9 cellular contexts compared by ENCODE assay signal in genomic region chr9:128722380-128723351, GRCh38. TPM values are rescaled to one million over a fixed set of nuclear protein-coding genes. Genes with fewer than 3 reads are reported as not detected.
A peak's percentile ranks its signal among the peaks of the same experiment; 100 is the strongest.
DNase-seq lines count a peak whose midpoint lies in the region; ATAC-seq and TF ChIP-seq lines count a peak whose summit lies in the region.
"Had no signal": no experiment of that assay in that cellular context is flagged by ENCODE, and none has a peak within 500 bp of the region (broad histone marks: within the 10 kb centered on the region; RNA-seq: fewer than 3 reads in every experiment).

No MANE protein-coding gene starts in this region.

- no peak overlapping the region for H3K27ac ChIP-seq in osteoblast (ENCODE audit: low read depth, low read length)

- H3K4me3 ChIP-seq in Caco-2 (ENCODE audit: low read depth, low read length), result peak overlapping the region; percentile 81
- H3K4me3 ChIP-seq in Loucy (ENCODE audit: low read length, poor library complexity, severe bottlenecking), result peak overlapping the region; percentile 85
- no peak overlapping the region for H3K4me3 ChIP-seq in osteoblast (ENCODE audit: insufficient read depth, low read length)

- H3K9ac ChIP-seq in Loucy (ENCODE audit: low read depth, low read length, poor library complexity, severe bottlenecking), result peak overlapping the region; percentile 86

- H3K9me3 Mint-ChIP-seq in Caco-2 (ENCODE audit: unreplicated experiment), result no peaks in the 10 kb centered on the region
- H3K9me3 Mint-ChIP-seq in chondrocyte (ENCODE audit: low read depth), result no peaks in the 10 kb centered on the region

- CTCF ChIA-PET in Caco-2 (lab: Charles Lee), result interaction anchor here (0.7 kb wide), 1 partner anchor 87 kb away, joined by 3 read pairs; no protein-coding TSS in a partner anchor

- H3K27ac Mint-ChIP-seq in Caco-2 (ENCODE audit: unreplicated experiment), result peak overlapping the region; percentile 75
- H3K27ac Mint-ChIP-seq in chondrocyte (ENCODE audit: unreplicated experiment), result peak overlapping the region; percentile 78

- DNase-seq in Caco-2, result no peak
- DNase-seq in chondrocyte (ENCODE audit: low spot score), result no peak
- peak; percentile 61 for DNase-seq in osteoblast (ENCODE audit: insufficient read length, low spot score, missing footprints)
- no peak for DNase-seq in GOT3 (lab: John Stamatoyannopoulos, UW)
- no peak for DNase-seq in Right ventricle myocardium superior
- DNase-seq: SIG-M5 had no signal

- no peaks in the 10 kb centered on the region for H3K9me3 ChIP-seq in Caco-2
- no peaks in the 10 kb centered on the region for H3K9me3 ChIP-seq in Loucy (ENCODE audit: insufficient read depth, low read depth, low read length)
- no peaks in the 10 kb centered on the region for H3K9me3 ChIP-seq in osteoblast (ENCODE audit: low read depth, low read length)

- ATAC-seq in HG02981 (IDR thresholded peaks at IDR 0.05; ENCODE audit: unreplicated experiment) (no peak), Right ventricle myocardium superior (ENCODE audit: poor library complexity) (no peak), HG03378 (IDR thresholded peaks at IDR 0.05; ENCODE audit: unreplicated experiment) (no peak)

- H2AFZ ChIP-seq in Loucy (ENCODE audit: low read length) (no peak overlapping the region), osteoblast (ENCODE audit: low read length) (no peak overlapping the region)

- H3K36me3 ChIP-seq in Caco-2 (ENCODE audit: control insufficient read depth, insufficient read depth, low read length) (no peaks in the 10 kb centered on the region), Loucy (ENCODE audit: insufficient read depth, low read length) (no peaks in the 10 kb centered on the region), osteoblast (ENCODE audit: insufficient read depth, low read length) (no peaks in the 10 kb centered on the region)

- H3K36me3 Mint-ChIP-seq in Caco-2 (ENCODE audit: insufficient read depth, unreplicated experiment) (peaks cover 29% of the 10 kb centered on the region), chondrocyte (ENCODE audit: low read depth) (no peaks in the 10 kb centered on the region)

- BruUV-seq in Caco-2 (replicated peaks; lab: Mats Ljungman, UMichigan), result no TSS peak

- H3K9me2 ChIP-seq in Loucy (replicated peaks; ENCODE audit: low read depth, low read length), result no peaks in the 10 kb centered on the region

- POLR2A ChIA-PET in Caco-2 (lab: Charles Lee), result no interaction called here

- intact Hi-C loops in Caco-2 (cut with micrococcal nuclease; ENCODE audit: unreplicated experiment) (no loop called here), Right ventricle myocardium superior (cut with DNase I) (no loop called here)

- H3K4me1 Mint-ChIP-seq in Caco-2 (ENCODE audit: low read depth, unreplicated experiment) (peaks cover 21% of the 10 kb centered on the region), chondrocyte (ENCODE audit: low read depth) (peaks cover 22% of the 10 kb centered on the region)

- H3K27me3 ChIP-seq in Caco-2 (replicated peaks; ENCODE audit: control insufficient read depth, insufficient read depth, low read length) (no peaks in the 10 kb centered on the region), Loucy (ENCODE audit: insufficient read depth, low read length, poor library complexity, severe bottlenecking) (no peaks in the 10 kb centered on the region), osteoblast (ENCODE audit: insufficient read depth, low read length) (no peaks in the 10 kb centered on the region)

- H3K79me2 ChIP-seq in Loucy (ENCODE audit: insufficient read depth, low read length) (peaks cover 15% of the 10 kb centered on the region), osteoblast (ENCODE audit: insufficient read depth, low read length) (no peaks in the 10 kb centered on the region)

- TF ChIP-seq CTCF in Caco-2 (IDR thresholded peaks at IDR 0.05; ENCODE audit: insufficient read depth in 1 of 2, low read depth in 1 of 2, low read length in 1 of 2, severe bottlenecking in 1 of 2, unreplicated experiment in 1 of 2) (no peak), Loucy (conservative IDR thresholded peaks at IDR 0.05; ENCODE audit: low read length) (no peak), chondrocyte (IDR thresholded peaks at IDR 0.05) (no peak), osteoblast (IDR thresholded peaks at IDR 0.05; ENCODE audit: extremely low read depth, low read depth, low read length) (no peak)

- H3K4me3 Mint-ChIP-seq in Caco-2 (ENCODE audit: unreplicated experiment) (peak overlapping the region; percentile 95), chondrocyte (ENCODE audit: unreplicated experiment) (peak overlapping the region; percentile 87)

- H3K27me3 Mint-ChIP-seq in Caco-2 (ENCODE audit: insufficient read depth, unreplicated experiment) (no peaks in the 10 kb centered on the region), chondrocyte (ENCODE audit: low read depth) (no peaks in the 10 kb centered on the region)

- H3K4me2 ChIP-seq in Loucy (ENCODE audit: low read depth, low read length, poor library complexity, severe bottlenecking), result peak overlapping the region; percentile 85
- H3K4me2 ChIP-seq in osteoblast (ENCODE audit: insufficient read depth, low read length), result no peak overlapping the region

- H4K20me1 ChIP-seq in Loucy (ENCODE audit: insufficient read depth, low read length, poor library complexity, severe bottlenecking) (no peaks in the 10 kb centered on the region), osteoblast (ENCODE audit: insufficient read depth, low read length) (no peaks in the 10 kb centered on the region)

- H3K4me1 ChIP-seq in Caco-2 (peaks cover 8% of the 10 kb centered on the region; the same call in 1 of the 2 replicates), Loucy (ENCODE audit: insufficient read depth, low read length, poor library complexity, severe bottlenecking) (peaks cover 6% of the 10 kb centered on the region), osteoblast (ENCODE audit: insufficient read depth, low read length) (peaks cover 8% of the 10 kb centered on the region)

- no peaks in the 10 kb centered on the region for H3F3A ChIP-seq in Loucy (ENCODE audit: low read depth)

RNA-seq across cellular contexts. Expression of gene ZDHHC12, which starts 1.3 kb away (rescaled TPM):
- total RNA-seq in Caco-2 (2022) (71.0 and 73.7 TPM in 2 replicates), chondrocyte (23.6 to 24.7 TPM (median 24.3 TPM) in 3 replicates), osteoblast (32.7 and 35.1 TPM in 2 replicates), Right ventricle myocardium superior (5.4 TPM)

RNA-seq across cellular contexts. Expression of gene PKN3, which starts 20.4 kb away (rescaled TPM):
- 1.6 and 2.1 TPM in 2 replicates for total RNA-seq in Caco-2 (2022)
- 3.1 to 4.2 TPM (median 4.2 TPM) in 3 replicates for total RNA-seq in chondrocyte
- total RNA-seq in osteoblast, result 3.5 and 4.3 TPM in 2 replicates
- 5.7 TPM for total RNA-seq in Right ventricle myocardium superior

RNA-seq across cellular contexts. Expression of gene SET, which starts 33.6 kb away (rescaled TPM):
- total RNA-seq in Caco-2 (2022) (710 and 745 TPM in 2 replicates), chondrocyte (235 to 266 TPM (median 255 TPM) in 3 replicates), osteoblast (365 and 397 TPM in 2 replicates), Right ventricle myocardium superior (167 TPM)

RNA-seq across cellular contexts. Expression of gene ZER1, which starts 49.1 kb away (rescaled TPM):
- total RNA-seq in Caco-2 (2022), result 21.7 and 28.6 TPM in 2 replicates
- total RNA-seq in chondrocyte, result 33.0 to 42.7 TPM (median 33.8 TPM) in 3 replicates
- 26.4 and 27.1 TPM in 2 replicates for total RNA-seq in osteoblast
- total RNA-seq in Right ventricle myocardium superior, result 57.3 TPM
